2 cellular contexts compared by ENCODE assay signal in genomic region chr5:80382488-80382887, GRCh38.
TF ChIP-seq lines count a peak whose summit lies in the region.

No MANE protein-coding gene starts in this region.

TF ChIP-seq in GM23338, 12 proteins besides CTCF, POLR2A, EP300 and RAD21:
- TF ChIP-seq JUNB (IDR thresholded peaks at IDR 0.05; ENCODE audit: unreplicated experiment) (no peak), POLR2AphosphoS5 (IDR thresholded peaks at IDR 0.05; ENCODE audit: low read depth) (no peak), STAT1 (IDR thresholded peaks at IDR 0.05; ENCODE audit: unreplicated experiment) (no peak), EZH2phosphoT487 (IDR thresholded peaks at IDR 0.05; ENCODE audit: unreplicated experiment) (no peak), NANOG (IDR thresholded peaks at IDR 0.05; ENCODE audit: borderline replicate concordance) (no peak), EZH2 (IDR thresholded peaks at IDR 0.05; ENCODE audit: low read depth, unreplicated experiment) (no peak), ZNF331 (CRISPR knock-in tag; IDR thresholded peaks at IDR 0.05; ENCODE audit: low read depth) (no peak), ZNF114 (CRISPR knock-in tag; IDR thresholded peaks at IDR 0.05) (no peak), CREB1 (CRISPR knock-in tag; IDR thresholded peaks at IDR 0.05; ENCODE audit: low read depth) (no peak)
- TF ChIP-seq, protein P1, sequence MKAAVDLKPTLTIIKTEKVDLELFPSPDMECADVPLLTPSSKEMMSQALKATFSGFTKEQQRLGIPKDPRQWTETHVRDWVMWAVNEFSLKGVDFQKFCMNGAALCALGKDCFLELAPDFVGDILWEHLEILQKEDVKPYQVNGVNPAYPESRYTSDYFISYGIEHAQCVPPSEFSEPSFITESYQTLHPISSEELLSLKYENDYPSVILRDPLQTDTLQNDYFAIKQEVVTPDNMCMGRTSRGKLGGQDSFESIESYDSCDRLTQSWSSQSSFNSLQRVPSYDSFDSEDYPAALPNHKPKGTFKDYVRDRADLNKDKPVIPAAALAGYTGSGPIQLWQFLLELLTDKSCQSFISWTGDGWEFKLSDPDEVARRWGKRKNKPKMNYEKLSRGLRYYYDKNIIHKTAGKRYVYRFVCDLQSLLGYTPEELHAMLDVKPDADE (IDR thresholded peaks at IDR 0.05) = no peak
- TF ChIP-seq, protein P2, sequence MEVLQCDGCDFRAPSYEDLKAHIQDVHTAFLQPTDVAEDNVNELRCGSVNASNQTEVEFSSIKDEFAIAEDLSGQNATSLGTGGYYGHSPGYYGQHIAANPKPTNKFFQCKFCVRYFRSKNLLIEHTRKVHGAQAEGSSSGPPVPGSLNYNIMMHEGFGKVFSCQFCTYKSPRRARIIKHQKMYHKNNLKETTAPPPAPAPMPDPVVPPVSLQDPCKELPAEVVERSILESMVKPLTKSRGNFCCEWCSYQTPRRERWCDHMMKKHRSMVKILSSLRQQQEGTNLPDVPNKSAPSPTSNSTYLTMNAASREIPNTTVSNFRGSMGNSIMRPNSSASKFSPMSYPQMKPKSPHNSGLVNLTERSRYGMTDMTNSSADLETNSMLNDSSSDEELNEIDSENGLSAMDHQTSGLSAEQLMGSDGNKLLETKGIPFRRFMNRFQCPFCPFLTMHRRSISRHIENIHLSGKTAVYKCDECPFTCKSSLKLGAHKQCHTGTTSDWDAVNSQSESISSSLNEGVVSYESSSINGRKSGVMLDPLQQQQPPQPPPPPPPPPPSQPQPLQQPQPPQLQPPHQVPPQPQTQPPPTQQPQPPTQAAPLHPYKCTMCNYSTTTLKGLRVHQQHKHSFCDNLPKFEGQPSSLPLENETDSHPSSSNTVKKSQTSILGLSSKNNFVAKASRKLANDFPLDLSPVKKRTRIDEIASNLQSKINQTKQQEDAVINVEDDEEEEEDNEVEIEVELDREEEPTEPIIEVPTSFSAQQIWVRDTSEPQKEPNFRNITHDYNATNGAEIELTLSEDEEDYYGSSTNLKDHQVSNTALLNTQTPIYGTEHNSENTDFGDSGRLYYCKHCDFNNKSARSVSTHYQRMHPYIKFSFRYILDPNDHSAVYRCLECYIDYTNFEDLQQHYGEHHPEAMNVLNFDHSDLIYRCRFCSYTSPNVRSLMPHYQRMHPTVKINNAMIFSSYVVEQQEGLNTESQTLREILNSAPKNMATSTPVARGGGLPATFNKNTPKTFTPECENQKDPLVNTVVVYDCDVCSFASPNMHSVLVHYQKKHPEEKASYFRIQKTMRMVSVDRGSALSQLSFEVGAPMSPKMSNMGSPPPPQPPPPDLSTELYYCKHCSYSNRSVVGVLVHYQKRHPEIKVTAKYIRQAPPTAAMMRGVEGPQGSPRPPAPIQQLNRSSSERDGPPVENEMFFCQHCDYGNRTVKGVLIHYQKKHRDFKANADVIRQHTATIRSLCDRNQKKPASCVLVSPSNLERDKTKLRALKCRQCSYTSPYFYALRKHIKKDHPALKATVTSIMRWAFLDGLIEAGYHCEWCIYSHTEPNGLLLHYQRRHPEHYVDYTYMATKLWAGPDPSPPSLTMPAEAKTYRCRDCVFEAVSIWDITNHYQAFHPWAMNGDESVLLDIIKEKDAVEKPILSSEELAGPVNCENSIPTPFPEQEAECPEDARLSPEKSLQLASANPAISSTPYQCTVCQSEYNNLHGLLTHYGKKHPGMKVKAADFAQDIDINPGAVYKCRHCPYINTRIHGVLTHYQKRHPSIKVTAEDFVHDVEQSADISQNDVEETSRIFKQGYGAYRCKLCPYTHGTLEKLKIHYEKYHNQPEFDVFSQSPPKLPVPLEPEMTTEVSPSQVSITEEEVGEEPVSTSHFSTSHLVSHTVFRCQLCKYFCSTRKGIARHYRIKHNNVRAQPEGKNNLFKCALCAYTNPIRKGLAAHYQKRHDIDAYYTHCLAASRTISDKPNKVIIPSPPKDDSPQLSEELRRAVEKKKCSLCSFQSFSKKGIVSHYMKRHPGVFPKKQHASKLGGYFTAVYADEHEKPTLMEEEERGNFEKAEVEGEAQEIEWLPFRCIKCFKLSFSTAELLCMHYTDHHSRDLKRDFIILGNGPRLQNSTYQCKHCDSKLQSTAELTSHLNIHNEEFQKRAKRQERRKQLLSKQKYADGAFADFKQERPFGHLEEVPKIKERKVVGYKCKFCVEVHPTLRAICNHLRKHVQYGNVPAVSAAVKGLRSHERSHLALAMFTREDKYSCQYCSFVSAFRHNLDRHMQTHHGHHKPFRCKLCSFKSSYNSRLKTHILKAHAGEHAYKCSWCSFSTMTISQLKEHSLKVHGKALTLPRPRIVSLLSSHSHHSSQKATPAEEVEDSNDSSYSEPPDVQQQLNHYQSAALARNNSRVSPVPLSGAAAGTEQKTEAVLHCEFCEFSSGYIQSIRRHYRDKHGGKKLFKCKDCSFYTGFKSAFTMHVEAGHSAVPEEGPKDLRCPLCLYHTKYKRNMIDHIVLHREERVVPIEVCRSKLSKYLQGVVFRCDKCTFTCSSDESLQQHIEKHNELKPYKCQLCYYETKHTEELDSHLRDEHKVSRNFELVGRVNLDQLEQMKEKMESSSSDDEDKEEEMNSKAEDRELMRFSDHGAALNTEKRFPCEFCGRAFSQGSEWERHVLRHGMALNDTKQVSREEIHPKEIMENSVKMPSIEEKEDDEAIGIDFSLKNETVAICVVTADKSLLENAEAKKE (CRISPR knock-in tag; IDR thresholded peaks at IDR 0.05) = no peak
- TF ChIP-seq, protein P3, sequence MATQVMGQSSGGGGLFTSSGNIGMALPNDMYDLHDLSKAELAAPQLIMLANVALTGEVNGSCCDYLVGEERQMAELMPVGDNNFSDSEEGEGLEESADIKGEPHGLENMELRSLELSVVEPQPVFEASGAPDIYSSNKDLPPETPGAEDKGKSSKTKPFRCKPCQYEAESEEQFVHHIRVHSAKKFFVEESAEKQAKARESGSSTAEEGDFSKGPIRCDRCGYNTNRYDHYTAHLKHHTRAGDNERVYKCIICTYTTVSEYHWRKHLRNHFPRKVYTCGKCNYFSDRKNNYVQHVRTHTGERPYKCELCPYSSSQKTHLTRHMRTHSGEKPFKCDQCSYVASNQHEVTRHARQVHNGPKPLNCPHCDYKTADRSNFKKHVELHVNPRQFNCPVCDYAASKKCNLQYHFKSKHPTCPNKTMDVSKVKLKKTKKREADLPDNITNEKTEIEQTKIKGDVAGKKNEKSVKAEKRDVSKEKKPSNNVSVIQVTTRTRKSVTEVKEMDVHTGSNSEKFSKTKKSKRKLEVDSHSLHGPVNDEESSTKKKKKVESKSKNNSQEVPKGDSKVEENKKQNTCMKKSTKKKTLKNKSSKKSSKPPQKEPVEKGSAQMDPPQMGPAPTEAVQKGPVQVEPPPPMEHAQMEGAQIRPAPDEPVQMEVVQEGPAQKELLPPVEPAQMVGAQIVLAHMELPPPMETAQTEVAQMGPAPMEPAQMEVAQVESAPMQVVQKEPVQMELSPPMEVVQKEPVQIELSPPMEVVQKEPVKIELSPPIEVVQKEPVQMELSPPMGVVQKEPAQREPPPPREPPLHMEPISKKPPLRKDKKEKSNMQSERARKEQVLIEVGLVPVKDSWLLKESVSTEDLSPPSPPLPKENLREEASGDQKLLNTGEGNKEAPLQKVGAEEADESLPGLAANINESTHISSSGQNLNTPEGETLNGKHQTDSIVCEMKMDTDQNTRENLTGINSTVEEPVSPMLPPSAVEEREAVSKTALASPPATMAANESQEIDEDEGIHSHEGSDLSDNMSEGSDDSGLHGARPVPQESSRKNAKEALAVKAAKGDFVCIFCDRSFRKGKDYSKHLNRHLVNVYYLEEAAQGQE (IDR thresholded peaks at IDR 0.05; ENCODE audit: unreplicated experiment) = no peak

TF ChIP-seq in H1, 55 proteins besides CTCF, POLR2A, EP300 and RAD21:
- TF ChIP-seq SIN3A (conservative IDR thresholded peaks at IDR 0.05 in 1 of 2, IDR thresholded peaks at IDR 0.05 in 1 of 2; ENCODE audit: low read depth in 1 of 2, low read length in 2 of 2) (no peak), RBBP5 (IDR thresholded peaks at IDR 0.05; ENCODE audit: borderline replicate concordance, low read depth, low read length) (no peak), KDM1A (IDR thresholded peaks at IDR 0.05; ENCODE audit: borderline replicate concordance, low read length) (no peak), POU5F1 (IDR thresholded peaks at IDR 0.05; ENCODE audit: low read depth, low read length) (no peak), SP2 (IDR thresholded peaks at IDR 0.05; ENCODE audit: low read length) (no peak), PHF8 (conservative IDR thresholded peaks at IDR 0.05; ENCODE audit: low read depth, low read length) (no peak), TEAD4 (IDR thresholded peaks at IDR 0.05; ENCODE audit: low read depth, low read length) (no peak), SP4 (IDR thresholded peaks at IDR 0.05; ENCODE audit: low read length) (no peak), SIX5 (IDR thresholded peaks at IDR 0.05; ENCODE audit: low read depth, low read length) (no peak), GTF2F1 (IDR thresholded peaks at IDR 0.05; ENCODE audit: borderline replicate concordance, low read depth, low read length) (no peak), YY1 (IDR thresholded peaks at IDR 0.05; ENCODE audit: low read depth, low read length) (no peak), JUN (IDR thresholded peaks at IDR 0.05; ENCODE audit: low read depth, low read length) (no peak)
- TF ChIP-seq, protein P4, sequence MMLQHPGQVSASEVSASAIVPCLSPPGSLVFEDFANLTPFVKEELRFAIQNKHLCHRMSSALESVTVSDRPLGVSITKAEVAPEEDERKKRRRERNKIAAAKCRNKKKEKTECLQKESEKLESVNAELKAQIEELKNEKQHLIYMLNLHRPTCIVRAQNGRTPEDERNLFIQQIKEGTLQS (IDR thresholded peaks at IDR 0.05; ENCODE audit: insufficient read depth, low read depth, low read length) = no peak
